Comparison of ENCODE assay signal across 1 cellular context in the genomic region with DNA sequence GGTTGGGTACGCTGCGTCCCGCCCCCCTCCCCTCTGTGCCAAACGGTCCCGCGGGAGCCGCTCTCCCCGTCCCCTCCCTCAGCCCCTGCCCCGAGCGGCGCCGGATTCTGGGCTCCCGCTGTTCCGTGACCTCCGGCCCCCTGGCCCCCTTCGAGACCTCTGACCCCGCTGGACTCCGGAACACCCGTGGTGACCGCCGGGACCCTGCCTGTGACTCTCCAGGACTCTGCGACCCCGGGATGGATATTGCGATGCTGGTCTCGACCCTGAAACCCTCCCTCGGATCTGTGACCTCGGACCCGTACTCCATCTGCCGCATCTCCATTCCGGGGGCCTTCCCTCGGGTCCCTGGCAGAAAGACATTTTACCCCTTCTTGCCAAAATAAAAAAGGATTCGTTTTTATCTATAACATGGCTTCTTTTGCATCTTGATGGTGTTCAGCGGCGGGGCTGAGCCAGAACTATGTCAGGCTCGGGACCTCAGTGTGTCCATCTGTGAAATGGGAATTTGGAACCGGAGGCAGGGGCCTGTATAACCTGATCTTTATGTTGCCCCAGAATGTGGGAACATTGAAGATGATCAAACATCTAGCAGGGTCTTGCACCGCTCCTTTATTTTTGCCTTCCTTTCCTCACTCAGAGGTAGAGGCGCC.
TF ChIP-seq lines count a peak whose summit lies in the region.

No MANE protein-coding gene starts in this region.

TF ChIP-seq in HEK293, 187 proteins besides CTCF, POLR2A, EP300 and RAD21 (continued from another document):
- no peak for TF ChIP-seq MYNN (tag by site-specific recombination; IDR thresholded peaks at IDR 0.05; ENCODE audit: borderline replicate concordance)
- TF ChIP-seq BCL11B (tag by site-specific recombination; IDR thresholded peaks at IDR 0.05; ENCODE audit: low read depth): peak; percentile 64; the same call in 1 of the 2 replicates
- 0 out of 2 replicates have a peak, but pooled peaks have one; percentile 5 for TF ChIP-seq ZNF623 (tag by site-specific recombination; IDR thresholded peaks at IDR 0.05)
- TF ChIP-seq ZNF214 (tag by site-specific recombination; IDR thresholded peaks at IDR 0.05; ENCODE audit: borderline replicate concordance): no peak
- TF ChIP-seq, protein P1, sequence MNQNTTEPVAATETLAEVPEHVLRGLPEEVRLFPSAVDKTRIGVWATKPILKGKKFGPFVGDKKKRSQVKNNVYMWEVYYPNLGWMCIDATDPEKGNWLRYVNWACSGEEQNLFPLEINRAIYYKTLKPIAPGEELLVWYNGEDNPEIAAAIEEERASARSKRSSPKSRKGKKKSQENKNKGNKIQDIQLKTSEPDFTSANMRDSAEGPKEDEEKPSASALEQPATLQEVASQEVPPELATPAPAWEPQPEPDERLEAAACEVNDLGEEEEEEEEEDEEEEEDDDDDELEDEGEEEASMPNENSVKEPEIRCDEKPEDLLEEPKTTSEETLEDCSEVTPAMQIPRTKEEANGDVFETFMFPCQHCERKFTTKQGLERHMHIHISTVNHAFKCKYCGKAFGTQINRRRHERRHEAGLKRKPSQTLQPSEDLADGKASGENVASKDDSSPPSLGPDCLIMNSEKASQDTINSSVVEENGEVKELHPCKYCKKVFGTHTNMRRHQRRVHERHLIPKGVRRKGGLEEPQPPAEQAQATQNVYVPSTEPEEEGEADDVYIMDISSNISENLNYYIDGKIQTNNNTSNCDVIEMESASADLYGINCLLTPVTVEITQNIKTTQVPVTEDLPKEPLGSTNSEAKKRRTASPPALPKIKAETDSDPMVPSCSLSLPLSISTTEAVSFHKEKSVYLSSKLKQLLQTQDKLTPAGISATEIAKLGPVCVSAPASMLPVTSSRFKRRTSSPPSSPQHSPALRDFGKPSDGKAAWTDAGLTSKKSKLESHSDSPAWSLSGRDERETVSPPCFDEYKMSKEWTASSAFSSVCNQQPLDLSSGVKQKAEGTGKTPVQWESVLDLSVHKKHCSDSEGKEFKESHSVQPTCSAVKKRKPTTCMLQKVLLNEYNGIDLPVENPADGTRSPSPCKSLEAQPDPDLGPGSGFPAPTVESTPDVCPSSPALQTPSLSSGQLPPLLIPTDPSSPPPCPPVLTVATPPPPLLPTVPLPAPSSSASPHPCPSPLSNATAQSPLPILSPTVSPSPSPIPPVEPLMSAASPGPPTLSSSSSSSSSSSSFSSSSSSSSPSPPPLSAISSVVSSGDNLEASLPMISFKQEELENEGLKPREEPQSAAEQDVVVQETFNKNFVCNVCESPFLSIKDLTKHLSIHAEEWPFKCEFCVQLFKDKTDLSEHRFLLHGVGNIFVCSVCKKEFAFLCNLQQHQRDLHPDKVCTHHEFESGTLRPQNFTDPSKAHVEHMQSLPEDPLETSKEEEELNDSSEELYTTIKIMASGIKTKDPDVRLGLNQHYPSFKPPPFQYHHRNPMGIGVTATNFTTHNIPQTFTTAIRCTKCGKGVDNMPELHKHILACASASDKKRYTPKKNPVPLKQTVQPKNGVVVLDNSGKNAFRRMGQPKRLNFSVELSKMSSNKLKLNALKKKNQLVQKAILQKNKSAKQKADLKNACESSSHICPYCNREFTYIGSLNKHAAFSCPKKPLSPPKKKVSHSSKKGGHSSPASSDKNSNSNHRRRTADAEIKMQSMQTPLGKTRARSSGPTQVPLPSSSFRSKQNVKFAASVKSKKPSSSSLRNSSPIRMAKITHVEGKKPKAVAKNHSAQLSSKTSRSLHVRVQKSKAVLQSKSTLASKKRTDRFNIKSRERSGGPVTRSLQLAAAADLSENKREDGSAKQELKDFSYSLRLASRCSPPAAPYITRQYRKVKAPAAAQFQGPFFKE (tag by site-specific recombination; IDR thresholded peaks at IDR 0.05; ENCODE audit: borderline replicate concordance): no peak
